In the genomic region with DNA sequence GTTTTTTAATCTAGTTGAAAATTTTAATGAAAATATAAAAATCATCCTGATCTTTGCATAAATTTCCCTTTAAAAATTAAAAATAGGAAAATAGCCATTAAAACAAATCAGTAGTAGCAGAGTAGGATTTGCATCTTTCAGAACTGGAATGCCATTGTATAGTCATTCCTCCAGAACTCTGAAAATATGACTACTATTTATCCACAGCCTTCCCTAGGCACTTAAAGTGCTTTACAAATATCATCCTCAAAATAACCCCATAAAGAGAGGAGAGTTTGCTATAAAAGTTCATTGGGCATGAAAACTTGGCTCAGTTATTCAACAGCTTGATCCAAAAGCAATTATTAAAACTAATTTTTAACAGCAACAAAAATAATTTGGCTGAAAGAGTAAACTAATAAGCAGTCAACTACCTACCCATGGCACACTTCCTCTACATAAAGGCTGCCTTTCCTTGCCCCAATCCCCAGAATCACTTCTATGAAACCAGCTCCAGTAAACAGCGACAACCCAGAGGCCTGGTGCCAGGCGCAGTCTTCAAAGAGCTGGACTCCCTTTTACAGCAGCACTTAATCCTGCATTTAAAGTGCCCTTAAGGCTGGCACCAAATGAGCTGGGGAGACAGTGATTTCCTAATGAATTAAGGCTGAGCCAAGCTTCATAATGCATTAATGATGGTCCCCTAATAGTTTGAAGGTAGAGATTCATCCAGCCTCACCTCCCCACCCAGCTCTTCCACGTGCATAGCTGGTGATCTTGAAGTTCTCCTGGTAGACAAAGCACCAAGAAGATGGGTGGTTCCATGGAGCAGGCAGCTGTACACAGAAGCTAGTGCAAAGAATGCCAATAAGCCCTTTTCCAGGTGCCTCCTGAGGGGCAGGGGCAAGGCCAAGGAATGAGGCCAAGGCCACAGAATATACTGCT, we compare ENCODE assay signal across 1 cellular context.
TF ChIP-seq lines count a peak whose summit lies in the region.

No MANE protein-coding gene starts in this region.

TF ChIP-seq in H1, 55 proteins besides CTCF, POLR2A, EP300 and RAD21:
- TF ChIP-seq ZNF274 (IDR thresholded peaks at IDR 0.05; ENCODE audit: borderline replicate concordance, extremely low read depth, low read length) (no peak), BCL11A (IDR thresholded peaks at IDR 0.05; ENCODE audit: low read depth in 2 of 2, low read length in 2 of 2) (no peak), BACH1 (IDR thresholded peaks at IDR 0.05; ENCODE audit: low read length) (no peak), PHF8 (conservative IDR thresholded peaks at IDR 0.05; ENCODE audit: low read depth, low read length) (no peak), RNF2 (IDR thresholded peaks at IDR 0.05; ENCODE audit: borderline replicate concordance, low read depth, low read length, missing control alignments, poor library complexity, severe bottlenecking) (no peak), CBX8 (IDR thresholded peaks at IDR 0.05; ENCODE audit: borderline replicate concordance, low read depth, low read length) (no peak), SAP30 (IDR thresholded peaks at IDR 0.05; ENCODE audit: insufficient read depth, insufficient replicate concordance, low read length) (no peak), KDM1A (IDR thresholded peaks at IDR 0.05; ENCODE audit: borderline replicate concordance, low read length) (no peak), EZH2 (IDR thresholded peaks at IDR 0.05; ENCODE audit: low read depth, low read length, severe bottlenecking) (no peak), GTF2F1 (IDR thresholded peaks at IDR 0.05; ENCODE audit: borderline replicate concordance, low read depth, low read length) (no peak)
TF ChIP-seq in H1: peak in this region for 0.
